ENCODE assay signal across 18 cellular contexts in genomic region chr22:32147128-32147527, GRCh38. TPM values are rescaled to one million over a fixed set of nuclear protein-coding genes. Genes with fewer than 3 reads are reported as not detected.
"Had no signal": no experiment of that assay in that cellular context is flagged by ENCODE, and none has a peak within 500 bp of the region (broad histone marks: within the 10 kb centered on the region; RNA-seq: fewer than 3 reads in every experiment).

No MANE protein-coding gene starts in this region.

RNA-seq across cellular contexts. Expression of gene C22orf42, which starts 12.0 kb away (rescaled TPM):
- total RNA-seq: activated B cell treated with CpG ODN at 0.5 μM for 24 hours; activated CD4-positive, alpha-beta memory T cell treated with anti-CD3 and anti-CD28 coated beads for 36 hours; activated CD4-positive, alpha-beta T cell treated with anti-CD3 and anti-CD28 coated beads, Interleukin-2, amount 10 ng/mL, durations not matched to agents 24 days and 14 days; activated CD8-positive, alpha-beta memory T cell treated with anti-CD3 and anti-CD28 coated beads for 36 hours; activated CD8-positive, alpha-beta T cell treated with anti-CD3 and anti-CD28 coated beads for 36 hours; activated naive CD4-positive, alpha-beta T cell treated with anti-CD3 and anti-CD28 coated beads for 36 hours; activated naive CD4-positive, alpha-beta T cell treated with anti-CD3 and anti-CD28 coated beads, Interleukin-2, amount 50 U/mL, for 72 hours; activated naive CD8-positive, alpha-beta T cell treated with anti-CD3 and anti-CD28 coated beads for 36 hours; activated T-cell treated with anti-CD3 and anti-CD28 coated beads, Interleukin-2, amount 50 U/mL, for 4 hours; activated T-cell treated with anti-CD3 and anti-CD28 coated beads, Interleukin-2, amount 50 U/mL, for 72 hours; activated T-helper 1 cell treated with anti-CD3 and anti-CD28 coated beads, Interleukin-12 subunit alpha, Interleukin-12 subunit beta, Interleukin-2, Interleukin-4 antibody, amounts not matched to agents 30 ng/mL and 10 ng/mL and 1 ng/mL, durations not matched to agents 14 hours and 24 hours and 36 hours; activated T-helper 17 cell treated with anti-CD3 and anti-CD28 coated beads, Interleukin-2, amount 50 U/mL, for 72 hours; ascending aorta; bronchial epithelial cell; cardiac muscle cell; chondrocyte; T-helper 17 cell; T-helper 2 cell treated with Interferon-gamma antibody and Interleukin-4, amounts not matched to agents 100 ng/mL and 5 ng/mL, for 36 hours had no signal

RNA-seq across cellular contexts. Expression of gene RFPL2, which starts 57.7 kb away (rescaled TPM):
- total RNA-seq: activated B cell treated with CpG ODN at 0.5 μM for 24 hours; activated CD4-positive, alpha-beta T cell treated with anti-CD3 and anti-CD28 coated beads, Interleukin-2, amount 10 ng/mL, durations not matched to agents 24 days and 14 days; activated CD8-positive, alpha-beta T cell treated with anti-CD3 and anti-CD28 coated beads for 36 hours; activated naive CD4-positive, alpha-beta T cell treated with anti-CD3 and anti-CD28 coated beads for 36 hours; activated naive CD8-positive, alpha-beta T cell treated with anti-CD3 and anti-CD28 coated beads for 36 hours; activated T-cell treated with anti-CD3 and anti-CD28 coated beads, Interleukin-2, amount 50 U/mL, for 4 hours; ascending aorta; bronchial epithelial cell; chondrocyte had no signal
